In the genomic region with DNA sequence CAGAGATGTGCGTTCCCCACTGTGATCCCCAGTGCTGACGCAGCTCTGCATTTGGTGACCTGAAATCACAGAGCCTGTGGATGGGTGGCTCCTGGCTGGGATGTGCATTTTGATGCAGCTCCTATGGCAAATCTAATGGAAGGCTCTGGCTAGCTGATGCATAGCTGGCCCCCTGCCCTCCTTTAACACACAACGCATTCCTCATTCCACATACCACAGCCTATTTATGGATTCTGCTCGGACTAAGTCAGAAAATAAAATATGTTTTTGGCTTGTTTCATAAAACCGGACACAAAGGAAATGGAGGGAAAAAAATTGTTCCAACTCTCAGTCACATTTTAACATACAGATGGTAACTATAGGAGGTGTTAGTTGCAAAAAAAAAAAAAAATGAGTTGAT, we compare ENCODE assay signal across 18 cellular contexts.
DNase-seq lines count a peak whose midpoint lies in the region; ATAC-seq, FAIRE-seq and TF ChIP-seq lines count a peak whose summit lies in the region.
"Had no signal": no experiment of that assay in that cellular context is flagged by ENCODE, and none has a peak within 500 bp of the region (broad histone marks: within the 10 kb centered on the region; RNA-seq: fewer than 3 reads in every experiment).

No MANE protein-coding gene starts in this region.

- H2AFZ ChIP-seq in astrocyte (ENCODE audit: low read depth, low read length), result peak overlapping the region; percentile 84
- H2AFZ ChIP-seq in neuron (ENCODE audit: low read depth, low read length), result peak overlapping the region; percentile 68
- H2AFZ ChIP-seq in mesenchymal stem cell (ENCODE audit: low read depth, low read length), result no peak overlapping the region
- H2AFZ ChIP-seq: PC-9 had no signal

- no peaks in the 10 kb centered on the region for H3K36me3 Mint-ChIP-seq in astrocyte (ENCODE audit: low read depth, unreplicated experiment)
- no peaks in the 10 kb centered on the region for H3K36me3 Mint-ChIP-seq in activated CD4-positive, alpha-beta T cell treated with anti-CD3 and anti-CD28 coated beads for 36 hours (ENCODE audit: low read depth)
- H3K36me3 Mint-ChIP-seq: CD4-positive, CD25-positive, alpha-beta regulatory T cell had no signal

- H3K27me3 ChIP-seq in astrocyte (ENCODE audit: insufficient read depth, low read length) (no peaks in the 10 kb centered on the region), neuron (ENCODE audit: insufficient read depth, low read length) (no peaks in the 10 kb centered on the region), mesenchymal stem cell (ENCODE audit: control insufficient read depth in 1 of 2, insufficient read depth in 1 of 2, low read length in 2 of 2) (no peaks in the 10 kb centered on the region)
- H3K27me3 ChIP-seq: stomach had no signal

- CTCF ChIA-PET in activated CD4-positive, alpha-beta T cell treated with anti-CD3 and anti-CD28 coated beads for 36 hours (lab: Charles Lee), result interaction anchor here (0.6 kb wide), 1 partner anchor 1533 kb away, joined by 3 read pairs; no protein-coding TSS in a partner anchor

- no peak for FAIRE-seq in astrocyte (lab: Jason Lieb, UNC)
- FAIRE-seq: endothelial cell of umbilical vein, kidney, urothelium cell line had no signal

- TF ChIP-seq CTCF in astrocyte (IDR thresholded peaks at IDR 0.05; ENCODE audit: insufficient read depth, low read depth, low read length), result no peak
- TF ChIP-seq CTCF in fibroblast of villous mesenchyme (IDR thresholded peaks at IDR 0.05; ENCODE audit: insufficient read depth, low read depth, low read length), result no peak

- H3K4me1 ChIP-seq in astrocyte (ENCODE audit: insufficient read depth, low read length) (peaks cover 11% of the 10 kb centered on the region), neuron (ENCODE audit: insufficient read depth, low read length) (peaks cover 47% of the 10 kb centered on the region), mesenchymal stem cell (ENCODE audit: control insufficient read depth, insufficient read depth, low read depth, low read length) (peaks cover 2% of the 10 kb centered on the region)
- H3K4me1 ChIP-seq: stomach had no signal

- H4K8ac ChIP-seq in mesenchymal stem cell (ENCODE audit: low read length), result no peak overlapping the region

- H4K91ac ChIP-seq in mesenchymal stem cell (ENCODE audit: low read length), result no peak overlapping the region

- H3K9me3 ChIP-seq in astrocyte (ENCODE audit: insufficient read depth, low read depth, low read length) (peaks cover under 1% of the 10 kb centered on the region), neuron (ENCODE audit: low read length) (peaks cover 2% of the 10 kb centered on the region), mesenchymal stem cell (ENCODE audit: control insufficient read depth, low read length) (peaks cover 10% of the 10 kb centered on the region)

- no peak overlapping the region for H2BK15ac ChIP-seq in mesenchymal stem cell (ENCODE audit: low read depth, poor library complexity, severe bottlenecking)

- H3K23ac ChIP-seq in mesenchymal stem cell (ENCODE audit: low read length in 2 of 2), result no peak overlapping the region

- H3K4me2 ChIP-seq in astrocyte (ENCODE audit: low read length) (peak overlapping the region; percentile 80), mesenchymal stem cell (ENCODE audit: low read length, poor library complexity, severe bottlenecking) (no peak overlapping the region)
- H3K4me2 ChIP-seq: PC-9 had no signal

- WGBS in mesenchymal stem cell, result 86% methylated on average over 3 of the region's 5 CpGs

- no peaks in the 10 kb centered on the region for H3K27me3 Mint-ChIP-seq in astrocyte (ENCODE audit: low read depth, unreplicated experiment)
- H3K27me3 Mint-ChIP-seq in activated CD4-positive, alpha-beta T cell treated with anti-CD3 and anti-CD28 coated beads for 36 hours, result no peaks in the 10 kb centered on the region
- H3K27me3 Mint-ChIP-seq: CD4-positive, CD25-positive, alpha-beta regulatory T cell had no signal

- H3K9ac ChIP-seq in astrocyte (ENCODE audit: low read length), result peak overlapping the region; percentile 69
- H3K9ac ChIP-seq in mesenchymal stem cell (ENCODE audit: low read length), result no peak overlapping the region

- H3K4ac ChIP-seq in mesenchymal stem cell (ENCODE audit: low read depth in 1 of 2, low read length in 2 of 2), result no peak overlapping the region

- POLR2A ChIA-PET in activated CD4-positive, alpha-beta T cell treated with anti-CD3 and anti-CD28 coated beads for 36 hours (lab: Charles Lee), result no interaction called here

- no peak overlapping the region for H3K4me3 Mint-ChIP-seq in astrocyte (ENCODE audit: unreplicated experiment)
- no peak overlapping the region for H3K4me3 Mint-ChIP-seq in activated CD4-positive, alpha-beta T cell treated with anti-CD3 and anti-CD28 coated beads for 36 hours
- H3K4me3 Mint-ChIP-seq: CD4-positive, CD25-positive, alpha-beta regulatory T cell had no signal

- H2BK5ac ChIP-seq in mesenchymal stem cell (ENCODE audit: low read depth, low read length, poor library complexity, severe bottlenecking), result no peak overlapping the region

- no peak overlapping the region for H2AK5ac ChIP-seq in mesenchymal stem cell (ENCODE audit: low read length, severe bottlenecking)

- DNase-seq in EH (ENCODE audit: low read depth) (peak; percentile 18), astrocyte (ENCODE audit: low read depth) (peak; percentile 50), fibroblast of villous mesenchyme (ENCODE audit: low read depth) (peak; percentile 9), mesenchymal stem cell (no peak), midbrain (lab: John Stamatoyannopoulos, UW) (no peak)
- DNase-seq in activated CD4-positive, alpha-beta T cell treated with anti-CD3 and anti-CD28 coated beads for 36 hours, result no peak
- DNase-seq: CD4-positive, CD25-positive, alpha-beta regulatory T cell; kidney; mucosa of descending colon; NCI-H2171; NCI-H774; PC-9; stimulated activated CD4-positive, alpha-beta T cell treated with anti-CD3 and anti-CD28 coated beads, Interleukin-15, amount 100 ng/mL, for 24 hours; stomach had no signal

- H3K36me3 ChIP-seq in astrocyte (ENCODE audit: insufficient read depth, low read length) (no peaks in the 10 kb centered on the region), neuron (ENCODE audit: insufficient read depth, low read length) (no peaks in the 10 kb centered on the region), mesenchymal stem cell (ENCODE audit: control insufficient read depth in 1 of 2, insufficient read depth in 2 of 2, low read depth in 1 of 2, low read length in 2 of 2) (no peaks in the 10 kb centered on the region)
- H3K36me3 ChIP-seq: stomach had no signal

- no peak overlapping the region for H3K14ac ChIP-seq in mesenchymal stem cell (ENCODE audit: low read length in 2 of 2)

- intact Hi-C loops in activated CD4-positive, alpha-beta T cell treated with anti-CD3 and anti-CD28 coated beads for 36 hours (cut with DNase I, micrococcal nuclease), result no loop called here

- H3K79me1 ChIP-seq in mesenchymal stem cell (replicated peaks; ENCODE audit: low read length, poor library complexity, severe bottlenecking), result no peaks in the 10 kb centered on the region

- ATAC-seq in activated CD4-positive, alpha-beta T cell treated with anti-CD3 and anti-CD28 coated beads for 36 hours, result no peak
- ATAC-seq in HG03342 (IDR thresholded peaks at IDR 0.05; ENCODE audit: unreplicated experiment), result no peak
- ATAC-seq: mucosa of descending colon had no signal

- H3K27ac Mint-ChIP-seq in astrocyte (ENCODE audit: unreplicated experiment), result no peak overlapping the region
- H3K27ac Mint-ChIP-seq in activated CD4-positive, alpha-beta T cell treated with anti-CD3 and anti-CD28 coated beads for 36 hours, result no peak overlapping the region
- H3K27ac Mint-ChIP-seq: CD4-positive, CD25-positive, alpha-beta regulatory T cell had no signal

- H3K4me3 ChIP-seq in astrocyte (ENCODE audit: insufficient read depth, low read depth, low read length), result no peak overlapping the region
- no peak overlapping the region for H3K4me3 ChIP-seq in fibroblast of villous mesenchyme (ENCODE audit: low read depth, low read length)
- peak overlapping the region; percentile 25 for H3K4me3 ChIP-seq in neuron (ENCODE audit: low read length)
- H3K4me3 ChIP-seq in mesenchymal stem cell (ENCODE audit: insufficient read depth in 1 of 2, low read depth in 1 of 2, low read length in 2 of 2), result no peak overlapping the region
- H3K4me3 ChIP-seq: mucosa of descending colon, PC-9, stomach had no signal

- peaks cover 1% of the 10 kb centered on the region for H3K9me3 Mint-ChIP-seq in astrocyte (ENCODE audit: unreplicated experiment)
- H3K9me3 Mint-ChIP-seq in activated CD4-positive, alpha-beta T cell treated with anti-CD3 and anti-CD28 coated beads for 36 hours (ENCODE audit: low read depth), result peaks cover 3% of the 10 kb centered on the region

- no peak overlapping the region for H2BK120ac ChIP-seq in mesenchymal stem cell (ENCODE audit: low read depth, low read length)

- H4K20me1 ChIP-seq in astrocyte (ENCODE audit: insufficient read depth, low read length), result no peaks in the 10 kb centered on the region

- peak overlapping the region in 1 of 2 experiments; percentile 57 for H3K18ac ChIP-seq in mesenchymal stem cell (ENCODE audit: low read depth in 1 of 2, low read length in 2 of 2)

- no peaks in the 10 kb centered on the region for H3K79me2 ChIP-seq in astrocyte (ENCODE audit: insufficient read depth, low read length)

- no peak overlapping the region for H2BK12ac ChIP-seq in mesenchymal stem cell (ENCODE audit: low read length in 2 of 2)

- peaks cover 8% of the 10 kb centered on the region for H3K4me1 Mint-ChIP-seq in astrocyte (ENCODE audit: low read depth, unreplicated experiment)
- H3K4me1 Mint-ChIP-seq in activated CD4-positive, alpha-beta T cell treated with anti-CD3 and anti-CD28 coated beads for 36 hours, result no peaks in the 10 kb centered on the region
- H3K4me1 Mint-ChIP-seq: CD4-positive, CD25-positive, alpha-beta regulatory T cell had no signal

- H3K27ac ChIP-seq in astrocyte (ENCODE audit: low read depth, low read length), result peak overlapping the region; percentile 40
- no peak overlapping the region for H3K27ac ChIP-seq in mesenchymal stem cell (ENCODE audit: low read length, poor library complexity, severe bottlenecking)
- H3K27ac ChIP-seq: PC-9, stomach had no signal

Comparison
In these comparisons a context has a peak if more than half of its experiments do, and no peak if none do; other contexts are left out.
1. DNase-seq: peak in EH (single experiment), astrocyte (single experiment) and fibroblast of villous mesenchyme (single experiment); none in mesenchymal stem cell (single experiment), midbrain (single experiment) and activated CD4-positive, alpha-beta T cell treated with anti-CD3 and anti-CD28 coated beads for 36 hours (single experiment).